10 cellular contexts compared by ENCODE assay signal in genomic region chr2:11750917-11751316, GRCh38. TPM values are rescaled to one million over a fixed set of nuclear protein-coding genes. Genes with fewer than 3 reads are reported as not detected.
DNase-seq lines count a peak whose midpoint lies in the region; ATAC-seq and TF ChIP-seq lines count a peak whose summit lies in the region.
"Had no signal": no experiment of that assay in that cellular context is flagged by ENCODE, and none has a peak within 500 bp of the region (broad histone marks: within the 10 kb centered on the region; RNA-seq: fewer than 3 reads in every experiment).

No MANE protein-coding gene starts in this region.

- no peak for TF ChIP-seq CTCF in CD4-positive, alpha-beta T cell (IDR thresholded peaks at IDR 0.05)
- no peak for TF ChIP-seq CTCF in hepatocyte (IDR thresholded peaks at IDR 0.05; ENCODE audit: poor library complexity)

- H3K4me1 Mint-ChIP-seq in CD4-positive, alpha-beta T cell (ENCODE audit: low read depth): peaks cover 84% of the 10 kb centered on the region
- H3K4me1 Mint-ChIP-seq in IgD-negative memory B cell: peaks cover 56 to 78% (median 70%) of the 10 kb centered on the region in 3 donors
- peaks cover 75 to 87% of the 10 kb centered on the region in 2 donors for H3K4me1 Mint-ChIP-seq in natural killer cell treated with Interleukin-12 subunit alpha and Interleukin-12 subunit beta and Interleukin-15 and Interleukin-18, amount 100 ng/mL, for 72 hours (ENCODE audit: low read depth in 2 of 2)

- peak overlapping the region; percentile 80 for H3K27ac ChIP-seq in CD4-positive, alpha-beta T cell (ENCODE audit: low read depth, low read length)
- H3K27ac ChIP-seq in hepatocyte: no peak overlapping the region

- no peaks in the 10 kb centered on the region for H3K27me3 Mint-ChIP-seq in CD4-positive, alpha-beta T cell
- H3K27me3 Mint-ChIP-seq in IgD-negative memory B cell: no peaks in the 10 kb centered on the region
- H3K27me3 Mint-ChIP-seq in natural killer cell treated with Interleukin-12 subunit alpha and Interleukin-12 subunit beta and Interleukin-15 and Interleukin-18, amount 100 ng/mL, for 72 hours: no peaks in the 10 kb centered on the region

- 78% methylated on average over 7 of the region's 7 CpGs for WGBS in hepatocyte (ENCODE audit: low lambda C conversion rate, missing lambda C conversion rate)

- POLR2A ChIA-PET in CD4-positive, alpha-beta T cell (lab: Charles Lee): interaction anchor here (1.1 to 1.5 kb wide), 3 partner anchors 11 to 29 kb away, joined by 3 to 8 read pairs (median 4); no protein-coding TSS in a partner anchor

- H3K79me2 ChIP-seq in hepatocyte: peaks cover 90% of the 10 kb centered on the region

- H3K9me2 ChIP-seq in hepatocyte (replicated peaks; ENCODE audit: insufficient read depth): no peaks in the 10 kb centered on the region

- H4K20me1 ChIP-seq in hepatocyte (ENCODE audit: insufficient read depth, poor library complexity, severe bottlenecking): peaks cover 70% of the 10 kb centered on the region

- CTCF ChIA-PET in CD4-positive, alpha-beta T cell (lab: Charles Lee): interaction anchor here (0.6 to 0.7 kb wide), 2 partner anchors 12 to 28 kb away, joined by 3 read pairs; no protein-coding TSS in a partner anchor

- peak overlapping the region; percentile 77 for H3K4me3 Mint-ChIP-seq in CD4-positive, alpha-beta T cell
- H3K4me3 Mint-ChIP-seq in IgD-negative memory B cell: peak overlapping the region; percentile 57 to 97 (median 90)
- H3K4me3 Mint-ChIP-seq in natural killer cell treated with Interleukin-12 subunit alpha and Interleukin-12 subunit beta and Interleukin-15 and Interleukin-18, amount 100 ng/mL, for 72 hours: peak overlapping the region; percentile 96

- peaks cover 3% of the 10 kb centered on the region for H3K36me3 Mint-ChIP-seq in CD4-positive, alpha-beta T cell (ENCODE audit: low read depth)
- no peaks in the 10 kb centered on the region for H3K36me3 Mint-ChIP-seq in IgD-negative memory B cell
- H3K36me3 Mint-ChIP-seq in natural killer cell treated with Interleukin-12 subunit alpha and Interleukin-12 subunit beta and Interleukin-15 and Interleukin-18, amount 100 ng/mL, for 72 hours: no peaks in the 10 kb centered on the region

- ATAC-seq in CD4-positive, alpha-beta T cell (ENCODE audit: poor library complexity): no peak
- ATAC-seq in natural killer cell treated with Interleukin-12 subunit alpha and Interleukin-12 subunit beta and Interleukin-15 and Interleukin-18, amount 100 ng/mL, for 72 hours: no peak
- ATAC-seq in HG02852 (IDR thresholded peaks at IDR 0.05; ENCODE audit: unreplicated experiment): no peak

- no peak overlapping the region for H3K4me3 ChIP-seq in hepatocyte

- peaks cover 26% of the 10 kb centered on the region for H3K4me1 ChIP-seq in hepatocyte (ENCODE audit: insufficient read depth)

- no peak overlapping the region for H2AFZ ChIP-seq in hepatocyte

- no peaks in the 10 kb centered on the region for H3K9me3 ChIP-seq in CD4-positive, alpha-beta T cell (ENCODE audit: control insufficient read depth, low read length)
- no peaks in the 10 kb centered on the region for H3K9me3 ChIP-seq in hepatocyte (ENCODE audit: low read depth)

- no peaks in the 10 kb centered on the region for H3K27me3 ChIP-seq in CD4-positive, alpha-beta T cell (ENCODE audit: control insufficient read depth, insufficient read depth, low read length)
- no peaks in the 10 kb centered on the region for H3K27me3 ChIP-seq in hepatocyte

- intact Hi-C loops in CD4-positive, alpha-beta T cell (cut with DNase I, micrococcal nuclease): loop anchor here in 1 of 2 experiments (1.0 to 10.0 kb wide), 2 partner anchors 27 to 616 kb away; a partner anchor contains a TSS

- no peak overlapping the region for H3K4me2 ChIP-seq in hepatocyte

- peak in 2 of 10 experiments; percentile 18 to 21 for DNase-seq in CD4-positive, alpha-beta T cell
- DNase-seq in amniotic epithelial cell (ENCODE audit: low read depth): peak; percentile 32
- no peak for DNase-seq in natural killer cell treated with Interleukin-12 subunit alpha and Interleukin-12 subunit beta and Interleukin-15 and Interleukin-18, amount 100 ng/mL, for 72 hours (ENCODE audit: low spot score)
- DNase-seq in DMS 273 treated with DMSO at 0.1 percent for 48 hours (lab: John Stamatoyannopoulos, UW): no peak
- no peak for DNase-seq in hepatocyte (ENCODE audit: low spot score)
- DNase-seq in NCI-H1694 (lab: John Stamatoyannopoulos, UW): no peak
- DNase-seq: foreskin melanocyte, NCI-H524 treated with DMSO at 0.1 percent for 48 hours had no signal

- no peaks in the 10 kb centered on the region for H3K9me3 Mint-ChIP-seq in CD4-positive, alpha-beta T cell
- no peaks in the 10 kb centered on the region for H3K9me3 Mint-ChIP-seq in IgD-negative memory B cell
- no peaks in the 10 kb centered on the region for H3K9me3 Mint-ChIP-seq in natural killer cell treated with Interleukin-12 subunit alpha and Interleukin-12 subunit beta and Interleukin-15 and Interleukin-18, amount 100 ng/mL, for 72 hours

- H3K27ac Mint-ChIP-seq in CD4-positive, alpha-beta T cell: peak overlapping the region; percentile 95
- peak overlapping the region; percentile 93 to 98 (median 97) for H3K27ac Mint-ChIP-seq in IgD-negative memory B cell
- peak overlapping the region; percentile 93 to 95 for H3K27ac Mint-ChIP-seq in natural killer cell treated with Interleukin-12 subunit alpha and Interleukin-12 subunit beta and Interleukin-15 and Interleukin-18, amount 100 ng/mL, for 72 hours

- H3K36me3 ChIP-seq in hepatocyte (replicated peaks; ENCODE audit: insufficient read depth, low read depth): no peaks in the 10 kb centered on the region

RNA-seq across cellular contexts. Expression of gene LPIN1, which starts 4.5 kb away (rescaled TPM):
- total RNA-seq in CD4-positive, alpha-beta T cell: 100 to 1,000 TPM; 115 to 128 TPM
- polyA plus RNA-seq in IgD-negative memory B cell (17.3 TPM), hepatocyte (34.5 and 45.8 TPM in 2 replicates)
- 100 to 1,000 TPM in 1 of 2 donors, 10 to 100 TPM in 1; 63.0 to 112 TPM for total RNA-seq in natural killer cell treated with Interleukin-12 subunit alpha and Interleukin-12 subunit beta and Interleukin-15 and Interleukin-18, amount 100 ng/mL, for 72 hours
- 35.3 and 42.6 TPM in 2 replicates for total RNA-seq in hepatocyte
